In the genomic region with DNA sequence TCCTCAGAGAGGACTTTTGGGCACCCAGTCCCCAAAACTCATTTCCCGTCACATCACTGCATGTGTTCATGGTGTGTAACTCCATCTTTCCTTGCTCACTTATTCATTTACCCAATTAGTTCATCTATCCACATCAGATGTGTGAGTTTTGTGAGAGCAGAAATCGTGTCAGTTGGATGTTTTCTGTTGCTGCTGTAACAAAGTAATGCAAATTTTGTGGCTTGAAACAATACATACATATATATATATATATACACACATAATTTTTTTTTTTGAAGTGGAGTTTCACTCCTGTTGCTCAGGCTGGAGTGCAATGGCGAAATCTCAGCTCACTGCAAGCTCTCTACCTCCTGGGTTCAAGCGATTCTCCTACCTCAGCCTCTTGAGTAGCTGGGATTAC, we compare ENCODE assay signal across 26 cellular contexts.
"Had no signal": no experiment of that assay in that cellular context is flagged by ENCODE, and none has a peak within 500 bp of the region (broad histone marks: within the 10 kb centered on the region; RNA-seq: fewer than 3 reads in every experiment).

No MANE protein-coding gene starts in this region.

- DNase-seq: activated CD4-positive, alpha-beta memory T cell treated with anti-CD3 and anti-CD28 coated beads, Interleukin-2, amount 10 ng/mL, durations not matched to agents 7 days and 5 days; activated CD4-positive, alpha-beta T cell treated with anti-CD3 and anti-CD28 coated beads for 1 hour; activated CD4-positive, alpha-beta T cell treated with anti-CD3 and anti-CD28 coated beads, Interleukin-2, amount 10 ng/mL, durations not matched to agents 7 days and 5 days; activated CD8-positive, alpha-beta memory T cell treated with anti-CD3 and anti-CD28 coated beads, Interleukin-2, amount 50 U/mL, for 48 hours; activated gamma-delta T cell treated with Interleukin-2 at 50 U/mL for 16 hours; activated naive CD4-positive, alpha-beta T cell treated with anti-CD3 and anti-CD28 coated beads, Interleukin-2, amount 50 U/mL, for 16 hours; activated T-cell treated with anti-CD3 and anti-CD28 coated beads, Interleukin-2, amount 50 U/mL, for 24 hours; amniotic stem cell; brain microvascular endothelial cell; dorsolateral prefrontal cortex; effector memory CD4-positive, alpha-beta T cell; islet precursor cell; left ventricle myocardium inferior; nephron progenitor cell; ovary; stimulated activated CD4-positive, alpha-beta T cell treated with anti-CD3 and anti-CD28 coated beads, Interleukin-4, amount 100 ng/mL, for 24 hours; stomach; tibial artery had no signal

- H3K9me3 ChIP-seq: left ventricle myocardium inferior, neutrophil, ovary, stomach, tibial artery had no signal

- H3K27ac ChIP-seq: brain microvascular endothelial cell, coronary artery, dorsolateral prefrontal cortex, left ventricle myocardium inferior, neutrophil, ovary, skin epidermis, stomach, tibial artery had no signal

- H3K4me3 ChIP-seq: coronary artery, dorsolateral prefrontal cortex, left ventricle myocardium inferior, lung, ovary, skin epidermis, stomach, tibial artery had no signal

- ATAC-seq: sciatic nerve; stimulated activated effector memory CD8-positive, alpha-beta T cell treated with anti-CD3 and anti-CD28 coated beads, Interleukin-12 subunit alpha, Interleukin-12 subunit beta, amount 100 ng/mL, for 72 hours had no signal

- H3K36me3 ChIP-seq: brain microvascular endothelial cell, left ventricle myocardium inferior, neutrophil, ovary, stomach, tibial artery had no signal

- H3K4me1 ChIP-seq: tibial artery had no signal

- H3K27me3 ChIP-seq: brain microvascular endothelial cell, dorsolateral prefrontal cortex, neutrophil, ovary, stomach, tibial artery had no signal

- FAIRE-seq: astrocyte, frontal cortex had no signal
